Comparison of ENCODE assay signal across 18 cellular contexts in the genomic region with DNA sequence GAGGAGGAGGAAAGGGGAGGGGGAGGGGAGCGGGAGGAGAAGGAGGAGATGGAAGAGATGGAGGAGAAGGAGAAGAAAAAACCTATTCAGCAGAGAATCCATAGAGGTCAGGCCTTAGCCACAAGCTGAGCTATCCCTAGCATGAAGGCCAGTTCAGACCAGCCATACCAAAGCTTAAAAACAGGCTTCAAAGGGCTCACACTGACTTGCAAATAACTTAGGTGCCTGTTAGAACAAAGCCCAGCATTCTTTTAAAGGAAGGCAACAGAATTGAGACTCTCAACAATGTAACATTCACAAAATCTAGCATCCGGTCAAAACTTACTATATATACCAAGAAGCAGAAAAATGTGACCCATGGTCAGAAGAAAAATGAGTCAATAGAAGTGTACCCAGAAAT.
"Had no signal": no experiment of that assay in that cellular context is flagged by ENCODE, and none has a peak within 500 bp of the region (broad histone marks: within the 10 kb centered on the region; RNA-seq: fewer than 3 reads in every experiment).

No MANE protein-coding gene starts in this region.

- DNase-seq: activated CD4-positive, alpha-beta T cell treated with anti-CD3 and anti-CD28 coated beads, Interleukin-2, amount 50 U/mL, for 4 hours; activated naive CD4-positive, alpha-beta T cell treated with anti-CD3 and anti-CD28 coated beads, Interleukin-2, amount 10 ng/mL, durations not matched to agents 7 days and 5 days; left colon; lower lobe of right lung; sigmoid colon; SK-N-SH; spleen; stimulated activated CD8-positive, alpha-beta memory T cell treated with anti-CD3 and anti-CD28 coated beads, Interleukin-4, amount 100 ng/mL, for 48 hours; stimulated activated naive CD4-positive, alpha-beta T cell had no signal

- H3K4me3 Mint-ChIP-seq: activated naive CD4-positive, alpha-beta T cell treated with anti-CD3 and anti-CD28 coated beads, Interleukin-2, amount 10 ng/mL, durations not matched to agents 7 days and 5 days; natural killer cell treated with Interleukin-12 subunit alpha and Interleukin-12 subunit beta and Interleukin-15 and Interleukin-18, amount 100 ng/mL, for 72 hours; T-helper 2 cell treated with Interferon-gamma antibody and Interleukin-4, amounts not matched to agents 5 μg/mL and 100 μg/mL, for 36 hours had no signal

- H3K4me3 ChIP-seq: cardiac muscle cell, gastroesophageal sphincter, lower lobe of right lung, sigmoid colon, spleen, tibial nerve had no signal

- H2AFZ ChIP-seq: parathyroid adenoma had no signal

- FAIRE-seq: islet of Langerhans, TTC549, urothelium cell line had no signal

- H3K79me2 ChIP-seq: parathyroid adenoma had no signal

- H3K27me3 ChIP-seq: cardiac muscle cell, gastroesophageal sphincter, sigmoid colon, tibial nerve had no signal

- H3K4me2 ChIP-seq: SK-N-SH had no signal

- H3K27ac Mint-ChIP-seq: activated naive CD4-positive, alpha-beta T cell treated with anti-CD3 and anti-CD28 coated beads, Interleukin-2, amount 10 ng/mL, durations not matched to agents 7 days and 5 days; natural killer cell treated with Interleukin-12 subunit alpha and Interleukin-12 subunit beta and Interleukin-15 and Interleukin-18, amount 100 ng/mL, for 72 hours; T-helper 2 cell treated with Interferon-gamma antibody and Interleukin-4, amounts not matched to agents 5 μg/mL and 100 μg/mL, for 36 hours had no signal

- H3K36me3 ChIP-seq: cardiac muscle cell, gastroesophageal sphincter, lower lobe of right lung, sigmoid colon, spleen, tibial nerve had no signal

- H3K27ac ChIP-seq: cardiac muscle cell, lower lobe of right lung, parathyroid adenoma, spleen had no signal

- H3K9ac ChIP-seq: parathyroid adenoma, SK-N-SH had no signal

- H3K4me1 ChIP-seq: parathyroid adenoma, spleen had no signal
